Comparison of ENCODE assay signal across 27 cellular contexts in genomic region chr1:56867491-56867890, GRCh38. TPM values are rescaled to one million over a fixed set of nuclear protein-coding genes. Genes with fewer than 3 reads are reported as not detected.
DNase-seq lines count a peak whose midpoint lies in the region; ATAC-seq and TF ChIP-seq lines count a peak whose summit lies in the region.
"Had no signal": no experiment of that assay in that cellular context is flagged by ENCODE, and none has a peak within 500 bp of the region (broad histone marks: within the 10 kb centered on the region; RNA-seq: fewer than 3 reads in every experiment).

No MANE protein-coding gene starts in this region.

- no peaks in the 10 kb centered on the region for H3K27me3 ChIP-seq in esophagus muscularis mucosa
- H3K27me3 ChIP-seq in smooth muscle cell (ENCODE audit: low read depth): no peaks in the 10 kb centered on the region

- intact Hi-C loops in esophagus muscularis mucosa (cut with DNase I): no loop called here

- TF ChIP-seq CTCF in LNCaP clone FGC (IDR thresholded peaks at IDR 0.05; ENCODE audit: control insufficient read depth, extremely low read depth, insufficient read depth) (no peak), VCaP (conservative IDR thresholded peaks at IDR 0.05) (no peak), esophagus muscularis mucosa (IDR thresholded peaks at IDR 0.05) (no peak), smooth muscle cell (IDR thresholded peaks at IDR 0.05; ENCODE audit: borderline replicate concordance, insufficient read depth, poor library complexity, severe bottlenecking) (no peak)

- DNase-seq in LNCaP clone FGC (ENCODE audit: low read depth) (peak; percentile 77), esophagus muscularis mucosa (ENCODE audit: extremely low spot score) (peak; percentile 47), smooth muscle cell (lab: John Stamatoyannopoulos, UW; ENCODE audit: unreplicated experiment) (no peak), NCI-H2171 (lab: John Stamatoyannopoulos, UW) (no peak), SIG-M5 treated with dmso at 0.1 percent for 504 hours (lab: John Stamatoyannopoulos, UW; ENCODE audit: unreplicated experiment) (no peak)
- DNase-seq: C1 segment of cervical spinal cord; CD4-positive, alpha-beta memory T cell; COR-L47; DMS53; NCI-H1092; NCI-H1417 treated with DMSO at 0.1 percent for 48 hours; NCI-H187; NCI-H2081 treated with DMSO at 0.1 percent for 48 hours; NCI-H2171 treated with DMSO at 0.1 percent for 48 hours; NCI-H345; NCI-H510A treated with DMSO at 0.1 percent for 48 hours; NCI-H774; SHP77 had no signal

- no peak overlapping the region for H3K4me3 ChIP-seq in LNCaP clone FGC (ENCODE audit: low read depth, low read length)
- H3K4me3 ChIP-seq in esophagus muscularis mucosa: no peak overlapping the region
- H3K4me3 ChIP-seq in smooth muscle cell: no peak overlapping the region
- H3K4me3 ChIP-seq: A549 had no signal

- no peak overlapping the region for H3K9ac ChIP-seq in smooth muscle cell (ENCODE audit: low read depth)

- no peaks in the 10 kb centered on the region for H3K79me2 ChIP-seq in smooth muscle cell (ENCODE audit: low read depth)

- peak overlapping the region; percentile 26 for H2AFZ ChIP-seq in smooth muscle cell (ENCODE audit: low read depth)

- no peak for TF ChIP-seq POLR2A in esophagus muscularis mucosa (IDR thresholded peaks at IDR 0.05; ENCODE audit: low read depth)

- WGBS in esophagus muscularis mucosa: 94% methylated on average over 5 of the region's 5 CpGs
- WGBS in smooth muscle cell (ENCODE audit: low lambda C conversion rate): 85% methylated on average over 5 of the region's 5 CpGs

- H4K20me1 ChIP-seq in smooth muscle cell (ENCODE audit: low read depth): no peaks in the 10 kb centered on the region

- peak overlapping the region; percentile 22 for H3K4me2 ChIP-seq in smooth muscle cell
- H3K4me2 ChIP-seq: A549 had no signal

- ATAC-seq in GM21717 (IDR thresholded peaks at IDR 0.05; ENCODE audit: unreplicated experiment): no peak
- ATAC-seq: A549, HCT116 had no signal

- H3K9me3 ChIP-seq in esophagus muscularis mucosa: no peaks in the 10 kb centered on the region
- no peaks in the 10 kb centered on the region for H3K9me3 ChIP-seq in smooth muscle cell (replicated peaks; ENCODE audit: low read depth)
- H3K9me3 ChIP-seq: A549 had no signal

- no peaks in the 10 kb centered on the region for H3F3A ChIP-seq in smooth muscle cell (ENCODE audit: low read depth)

- no peaks in the 10 kb centered on the region for H3K36me3 ChIP-seq in esophagus muscularis mucosa
- H3K36me3 ChIP-seq in smooth muscle cell (ENCODE audit: low read depth): no peaks in the 10 kb centered on the region

- H3K4me1 ChIP-seq in esophagus muscularis mucosa (no peaks in the 10 kb centered on the region), smooth muscle cell (ENCODE audit: low read depth) (peaks cover 14% of the 10 kb centered on the region)
- H3K4me1 ChIP-seq: A549 had no signal

- H3K27ac ChIP-seq in VCaP (peak overlapping the region; percentile 69), esophagus muscularis mucosa (replicated peaks in 1 of 4) (no peak overlapping the region), smooth muscle cell (ENCODE audit: low read depth) (peak overlapping the region; percentile 82)
- H3K27ac ChIP-seq: A549, HL-60, RWPE1 had no signal

- no peak for TF ChIP-seq EP300 in esophagus muscularis mucosa (IDR thresholded peaks at IDR 0.05)

RNA-seq across cellular contexts. Expression of gene C8A, which starts 12.9 kb away (rescaled TPM):
- not detected for total RNA-seq in esophagus muscularis mucosa
- total RNA-seq in smooth muscle cell: not detected in 2 replicates
- polyA plus RNA-seq in smooth muscle cell: not detected in 2 replicates
- total RNA-seq: CD4-positive, alpha-beta memory T cell; Daoy; G401; H1 had no signal
- polyA plus RNA-seq: A549; CD4-positive, alpha-beta memory T cell; H1 had no signal

RNA-seq across cellular contexts. Expression of gene FYB2, which starts 48.3 kb away (rescaled TPM):
- not detected for total RNA-seq in esophagus muscularis mucosa
- 2.1 and 3.6 TPM in 2 replicates for total RNA-seq in smooth muscle cell
- polyA plus RNA-seq in smooth muscle cell: 0.65 and 2.0 TPM in 2 replicates
- total RNA-seq: CD4-positive, alpha-beta memory T cell; Daoy; G401 had no signal
- polyA plus RNA-seq: A549; CD4-positive, alpha-beta memory T cell had no signal

Comparison
In these comparisons a context has a peak if more than half of its experiments do, and no peak if none do; other contexts are left out.
1. DNase-seq: peak in LNCaP clone FGC (single experiment) and esophagus muscularis mucosa (single experiment); none in smooth muscle cell (single experiment), NCI-H2171 (single experiment) and SIG-M5 treated with dmso at 0.1 percent for 504 hours (single experiment).
2. H3K27ac ChIP-seq: peak in VCaP (single experiment) and smooth muscle cell (single experiment); none in esophagus muscularis mucosa (0 of 4).